21 cellular contexts compared by ENCODE assay signal in genomic region chr6:110690106-110690654, GRCh38.
"Had no signal": no experiment of that assay in that cellular context is flagged by ENCODE, and none has a peak within 500 bp of the region (broad histone marks: within the 10 kb centered on the region; RNA-seq: fewer than 3 reads in every experiment).

No MANE protein-coding gene starts in this region.

- H3K27ac Mint-ChIP-seq: activated B cell treated with CpG ODN at 0.5 μM for 24 hours; activated CD4-positive, alpha-beta T cell treated with anti-CD3 and anti-CD28 coated beads, Interleukin-2, amount 10 ng/mL, durations not matched to agents 24 days and 14 days; activated naive CD8-positive, alpha-beta T cell treated with anti-CD3 and anti-CD28 coated beads, Interleukin-2, amount 50 U/mL, for 24 hours; brain; T-helper 1 cell treated with Interleukin-12 subunit alpha and Interleukin-12 subunit beta and Interleukin-4 antibody, amounts not matched to agents 30 μg/mL and 1 μg/mL, for 36 hours had no signal

- DNase-seq: activated B cell treated with CpG ODN at 0.5 μM for 24 hours; activated CD4-positive, alpha-beta T cell treated with anti-CD3 and anti-CD28 coated beads for 1 hour; activated CD4-positive, alpha-beta T cell treated with anti-CD3 and anti-CD28 coated beads, Interleukin-2, amount 10 ng/mL, durations not matched to agents 24 days and 14 days; activated CD4-positive, alpha-beta T cell treated with anti-CD3 and anti-CD28 coated beads, Interleukin-2, amount 50 U/mL, for 48 hours; activated CD8-positive, alpha-beta memory T cell treated with anti-CD3 and anti-CD28 coated beads for 24 hours; activated effector memory CD4-positive, alpha-beta T cell treated with anti-CD3 and anti-CD28 coated beads, Interleukin-2, amount 50 U/mL, for 16 hours; activated naive CD4-positive, alpha-beta T cell treated with Interleukin-2 at 50 U/mL for 16 hours; activated naive CD8-positive, alpha-beta T cell treated with anti-CD3 and anti-CD28 coated beads, Interleukin-2, amount 50 U/mL, for 24 hours; activated T-cell treated with anti-CD3 and anti-CD28 coated beads, Interleukin-2, amount 50 U/mL, for 4 hours; amygdala; NCI-H1092; NCI-H1694; NCI-H345; NCI-H510A treated with DMSO at 0.1 percent for 48 hours; NK-92 treated with Interleukin-12 subunit alpha and Interleukin-12 subunit beta, amount 100 ng/mL, for 24 hours; T-helper 9 cell had no signal

- H3K27me3 Mint-ChIP-seq: activated B cell treated with CpG ODN at 0.5 μM for 24 hours; activated CD4-positive, alpha-beta T cell treated with anti-CD3 and anti-CD28 coated beads, Interleukin-2, amount 10 ng/mL, durations not matched to agents 24 days and 14 days; activated naive CD8-positive, alpha-beta T cell treated with anti-CD3 and anti-CD28 coated beads, Interleukin-2, amount 50 U/mL, for 24 hours; brain had no signal

- ATAC-seq: activated naive CD4-positive, alpha-beta T cell treated with anti-CD3 and anti-CD28 coated beads, Interleukin-2, amount 50 U/mL, for 72 hours; activated naive CD8-positive, alpha-beta T cell treated with anti-CD3 and anti-CD28 coated beads, Interleukin-2, amount 50 U/mL, for 24 hours had no signal

- H3K9me3 Mint-ChIP-seq: activated naive CD4-positive, alpha-beta T cell treated with anti-CD3 and anti-CD28 coated beads, Interleukin-2, amount 50 U/mL, for 72 hours; activated naive CD8-positive, alpha-beta T cell treated with anti-CD3 and anti-CD28 coated beads, Interleukin-2, amount 50 U/mL, for 24 hours; activated T-cell treated with anti-CD3 and anti-CD28 coated beads, Interleukin-2, amount 50 U/mL, for 4 hours had no signal

- H3K4me3 Mint-ChIP-seq: activated B cell treated with CpG ODN at 0.5 μM for 24 hours; activated CD4-positive, alpha-beta T cell treated with anti-CD3 and anti-CD28 coated beads, Interleukin-2, amount 10 ng/mL, durations not matched to agents 24 days and 14 days; activated naive CD8-positive, alpha-beta T cell treated with anti-CD3 and anti-CD28 coated beads, Interleukin-2, amount 50 U/mL, for 24 hours; activated T-cell treated with anti-CD3 and anti-CD28 coated beads, Interleukin-2, amount 50 U/mL, for 4 hours; brain; T-helper 1 cell treated with Interleukin-12 subunit alpha and Interleukin-12 subunit beta and Interleukin-4 antibody, amounts not matched to agents 30 μg/mL and 1 μg/mL, for 36 hours had no signal

- H3K27ac ChIP-seq: cardiac muscle cell, KMS-11 had no signal

- H3K4me3 ChIP-seq: cardiac muscle cell had no signal
